In genomic region chr1:184940694-184941093, GRCh38 we compare ENCODE assay signal across 28 cellular contexts.
"Had no signal": no experiment of that assay in that cellular context is flagged by ENCODE, and none has a peak within 500 bp of the region (broad histone marks: within the 10 kb centered on the region; RNA-seq: fewer than 3 reads in every experiment).

No MANE protein-coding gene starts in this region.

- H3K27me3 ChIP-seq: body of pancreas, cardiac muscle cell, foreskin keratinocyte, left lung, right lobe of liver, testis, vagina had no signal

- H3K4me3 Mint-ChIP-seq: activated naive CD4-positive, alpha-beta T cell treated with anti-CD3 and anti-CD28 coated beads, Interleukin-2, amount 10 ng/mL, durations not matched to agents 7 days and 5 days; mesothelial cell of epicardium; nephron; stimulated activated effector memory CD8-positive, alpha-beta T cell treated with anti-CD3 and anti-CD28 coated beads, Interleukin-12 subunit alpha, Interleukin-12 subunit beta, amount 100 ng/mL, for 72 hours; type B pancreatic cell had no signal

- H3K36me3 ChIP-seq: cardiac muscle cell, left lung, right lobe of liver, vagina had no signal

- H3K27me3 Mint-ChIP-seq: activated naive CD4-positive, alpha-beta T cell treated with anti-CD3 and anti-CD28 coated beads, Interleukin-2, amount 10 ng/mL, durations not matched to agents 7 days and 5 days had no signal

- H3K27ac ChIP-seq: body of pancreas, cardiac muscle cell, foreskin keratinocyte, left lung, right lobe of liver, skin epidermis, testis, vagina had no signal

- H3K4me3 ChIP-seq: body of pancreas, cardiac muscle cell, left lung, right lobe of liver, skin epidermis, testis, vagina had no signal

- H3K4me1 ChIP-seq: right lobe of liver, testis had no signal

- DNase-seq: activated CD4-positive, alpha-beta T cell treated with anti-CD3 and anti-CD28 coated beads for 4 hours; activated CD4-positive, alpha-beta T cell treated with anti-CD3 and anti-CD28 coated beads, Interleukin-2, amount 50 U/mL, for 48 hours; activated CD4-positive, CD25-positive, alpha-beta regulatory T cell; activated CD8-positive, alpha-beta memory T cell treated with anti-CD3 and anti-CD28 coated beads, Interleukin-2, amount 50 U/mL, for 48 hours; activated effector memory CD4-positive, alpha-beta T cell treated with anti-CD3 and anti-CD28 coated beads, Interleukin-2, amount 50 U/mL, for 16 hours; activated naive CD4-positive, alpha-beta T cell treated with anti-CD3 and anti-CD28 coated beads, Interleukin-2, amount 10 ng/mL, durations not matched to agents 7 days and 5 days; activated T-cell treated with anti-CD3 and anti-CD28 coated beads, Interleukin-2, amount 50 U/mL, for 48 hours; anterior cingulate cortex; dermis blood vessel endothelial cell; effector CD8-positive, alpha-beta T cell; erythroblast; foreskin keratinocyte; glutamatergic neuron; hippocampal formation; kidney glomerular epithelial cell; left lung; nucleus accumbens; right lobe of liver; stimulated activated CD4-positive, alpha-beta T cell treated with anti-CD3 and anti-CD28 coated beads, Interleukin-2, amount 100 ng/mL, for 24 hours; testis had no signal

- H3K36me3 Mint-ChIP-seq: mesothelial cell of epicardium, type B pancreatic cell had no signal

- H3K9me3 ChIP-seq: body of pancreas, left lung, right lobe of liver, testis, vagina had no signal

- H3K27ac Mint-ChIP-seq: activated naive CD4-positive, alpha-beta T cell treated with anti-CD3 and anti-CD28 coated beads, Interleukin-2, amount 10 ng/mL, durations not matched to agents 7 days and 5 days; mesothelial cell of epicardium; nephron; type B pancreatic cell had no signal

- H3K9me3 Mint-ChIP-seq: activated naive CD4-positive, alpha-beta T cell treated with anti-CD3 and anti-CD28 coated beads, Interleukin-2, amount 10 ng/mL, durations not matched to agents 7 days and 5 days; nephron; type B pancreatic cell had no signal

- ATAC-seq: body of pancreas; foreskin keratinocyte; left lung; right lobe of liver; stimulated activated effector memory CD8-positive, alpha-beta T cell treated with anti-CD3 and anti-CD28 coated beads, Interleukin-12 subunit alpha, Interleukin-12 subunit beta, amount 100 ng/mL, for 72 hours had no signal
